ENCODE assay signal across 1 cellular context in genomic region chr2:28340312-28341202, GRCh38.
TF ChIP-seq lines count a peak whose summit lies in the region.

No MANE protein-coding gene starts in this region.

TF ChIP-seq in SK-N-SH, 30 proteins besides CTCF, POLR2A, EP300 and RAD21 (continued from another document):
- TF ChIP-seq REST (IDR thresholded peaks at IDR 0.05; ENCODE audit: low read depth, low read length) (no peak), YY1 (IDR thresholded peaks at IDR 0.05; ENCODE audit: low read depth) (no peak), SMC3 (IDR thresholded peaks at IDR 0.05; ENCODE audit: low read depth, low read length) (no peak; the same call in 1 of the 2 replicates), GATA2 (CRISPR knock-in tag; IDR thresholded peaks at IDR 0.05) (no peak), USF2 (IDR thresholded peaks at IDR 0.05; ENCODE audit: borderline replicate concordance, low read depth, low read length) (no peak), CHD2 (IDR thresholded peaks at IDR 0.05; ENCODE audit: low read length, partially characterized antibody) (no peak), RFX5 (IDR thresholded peaks at IDR 0.05; ENCODE audit: low read length) (no peak), TEAD4 (IDR thresholded peaks at IDR 0.05; ENCODE audit: borderline replicate concordance, insufficient read depth) (no peak), RXRA (IDR thresholded peaks at IDR 0.05; ENCODE audit: borderline replicate concordance, low read depth) (no peak), MEF2A (IDR thresholded peaks at IDR 0.05; ENCODE audit: borderline replicate concordance, low read depth) (no peak), NFIC (IDR thresholded peaks at IDR 0.05; ENCODE audit: borderline replicate concordance) (no peak)
